In genomic region chr9:121557581-121558422, GRCh38 we compare ENCODE assay signal across 9 cellular contexts. TPM values are rescaled to one million over a fixed set of nuclear protein-coding genes. Genes with fewer than 3 reads are reported as not detected.
DNase-seq lines count a peak whose midpoint lies in the region; ATAC-seq, FAIRE-seq and TF ChIP-seq lines count a peak whose summit lies in the region.
"Had no signal": no experiment of that assay in that cellular context is flagged by ENCODE, and none has a peak within 500 bp of the region (broad histone marks: within the 10 kb centered on the region; RNA-seq: fewer than 3 reads in every experiment).

No MANE protein-coding gene starts in this region.

- no peak for FAIRE-seq in kidney (lab: Jason Lieb, UNC)

- POLR2A ChIA-PET in activated CD4-positive, alpha-beta T cell treated with anti-CD3 and anti-CD28 coated beads for 36 hours (lab: Charles Lee): no interaction called here
- POLR2A ChIA-PET in MCF 10A (lab: Yijun Ruan, JAX): interaction anchor here (1.3 to 2.5 kb wide), 2 partner anchors 52 to 55 kb away, joined by 5 to 8 read pairs; no protein-coding TSS in a partner anchor

- H3K27ac Mint-ChIP-seq in activated CD4-positive, alpha-beta T cell treated with anti-CD3 and anti-CD28 coated beads for 36 hours: no peak overlapping the region
- H3K27ac Mint-ChIP-seq in MCF 10A (ENCODE audit: low read depth, unreplicated experiment): no peak overlapping the region
- H3K27ac Mint-ChIP-seq: CD8-positive, alpha-beta T cell had no signal

- CTCF ChIA-PET in activated CD4-positive, alpha-beta T cell treated with anti-CD3 and anti-CD28 coated beads for 36 hours (lab: Charles Lee): interaction anchor here (1.3 kb wide), 1 partner anchor 94 kb away, joined by 3 read pairs; no protein-coding TSS in a partner anchor
- CTCF ChIA-PET in MCF 10A (lab: Yijun Ruan, JAX): interaction anchor here (0.5 to 5.6 kb wide), 5 partner anchors 12 to 124 kb away, joined by 3 to 59 read pairs (median 3); no protein-coding TSS in a partner anchor

- peak; percentile 63 for ATAC-seq in activated CD4-positive, alpha-beta T cell treated with anti-CD3 and anti-CD28 coated beads for 36 hours
- ATAC-seq in HG03439 (IDR thresholded peaks at IDR 0.05; ENCODE audit: unreplicated experiment): no peak
- ATAC-seq: CD8-positive, alpha-beta T cell had no signal

- no peaks in the 10 kb centered on the region for H3K9me3 Mint-ChIP-seq in activated CD4-positive, alpha-beta T cell treated with anti-CD3 and anti-CD28 coated beads for 36 hours (ENCODE audit: low read depth)
- no peaks in the 10 kb centered on the region for H3K9me3 Mint-ChIP-seq in MCF 10A (ENCODE audit: unreplicated experiment)
- H3K9me3 Mint-ChIP-seq: CD8-positive, alpha-beta T cell had no signal

- H3K9me3 ChIP-seq in kidney (ENCODE audit: control insufficient read depth in 1 of 2, low read length in 2 of 2): no peaks in the 10 kb centered on the region

- H3K36me3 Mint-ChIP-seq in activated CD4-positive, alpha-beta T cell treated with anti-CD3 and anti-CD28 coated beads for 36 hours (ENCODE audit: low read depth): no peaks in the 10 kb centered on the region
- no peaks in the 10 kb centered on the region for H3K36me3 Mint-ChIP-seq in MCF 10A (ENCODE audit: insufficient read depth, unreplicated experiment)
- H3K36me3 Mint-ChIP-seq: CD8-positive, alpha-beta T cell had no signal

- peaks cover 5% of the 10 kb centered on the region for H3K4me1 Mint-ChIP-seq in activated CD4-positive, alpha-beta T cell treated with anti-CD3 and anti-CD28 coated beads for 36 hours
- peaks cover 27% of the 10 kb centered on the region for H3K4me1 Mint-ChIP-seq in MCF 10A (ENCODE audit: insufficient read depth, unreplicated experiment)

- H3K4me3 Mint-ChIP-seq in activated CD4-positive, alpha-beta T cell treated with anti-CD3 and anti-CD28 coated beads for 36 hours: no peak overlapping the region
- H3K4me3 Mint-ChIP-seq in MCF 10A (ENCODE audit: unreplicated experiment): no peak overlapping the region
- H3K4me3 Mint-ChIP-seq: CD8-positive, alpha-beta T cell had no signal

- peak overlapping the region; percentile 61 to 74 for H3K27ac ChIP-seq in kidney (ENCODE audit: low read depth in 2 of 2, low read length in 2 of 2)

- intact Hi-C loops in activated CD4-positive, alpha-beta T cell treated with anti-CD3 and anti-CD28 coated beads for 36 hours (cut with DNase I, micrococcal nuclease): no loop called here
- intact Hi-C loops in MCF 10A (cut with micrococcal nuclease): loop anchor here (10.0 kb wide), 1 partner anchor 47 kb away; no protein-coding TSS in a partner anchor
- intact Hi-C loops in kidney (cut with DNase I): loop anchor here (10.0 kb wide), 1 partner anchor 437 kb away; no protein-coding TSS in a partner anchor

- H3K27me3 Mint-ChIP-seq in activated CD4-positive, alpha-beta T cell treated with anti-CD3 and anti-CD28 coated beads for 36 hours: no peaks in the 10 kb centered on the region
- no peaks in the 10 kb centered on the region for H3K27me3 Mint-ChIP-seq in MCF 10A (ENCODE audit: insufficient read depth, unreplicated experiment)

- peak overlapping the region in 1 of 2 donors; percentile 2 for H3K4me3 ChIP-seq in kidney (ENCODE audit: low read length in 2 of 2)

- peak; percentile 50 for DNase-seq in activated CD4-positive, alpha-beta T cell treated with anti-CD3 and anti-CD28 coated beads for 36 hours
- no peak for DNase-seq in activated CD4-positive, alpha-beta T cell treated with anti-CD3 and anti-CD28 coated beads for 4 hours
- peak; percentile 41 for DNase-seq in NCI-H2227 treated with DMSO at 0.1 percent for 48 hours (lab: John Stamatoyannopoulos, UW)
- peak; percentile 86 for DNase-seq in MCF 10A (ENCODE audit: unreplicated experiment)
- DNase-seq in kidney: peak; percentile 91
- peak; percentile 28 for DNase-seq in stimulated activated CD8-positive, alpha-beta memory T cell treated with anti-CD3 and anti-CD28 coated beads, Interleukin-4, amount 100 ng/mL, for 48 hours
- no peak for DNase-seq in superior temporal gyrus (ENCODE audit: extremely low spot score)

- no peak for TF ChIP-seq CTCF in MCF 10A (IDR thresholded peaks at IDR 0.05; ENCODE audit: unreplicated experiment)
- TF ChIP-seq CTCF in kidney (IDR thresholded peaks at IDR 0.05; ENCODE audit: borderline replicate concordance, extremely low read depth, insufficient read depth): no peak

- no peaks in the 10 kb centered on the region for H3K36me3 ChIP-seq in kidney (ENCODE audit: control insufficient read depth in 1 of 2, insufficient read depth in 2 of 2, low read length in 2 of 2)

- no TSS peak for BruUV-seq in MCF 10A (replicated peaks; lab: Mats Ljungman, UMichigan)

- H3K4me1 ChIP-seq in kidney (ENCODE audit: control insufficient read depth in 1 of 2, insufficient read depth in 1 of 2, low read depth in 1 of 2, low read length in 2 of 2): peaks cover 4 to 10% of the 10 kb centered on the region in 2 donors

- H3K9ac ChIP-seq in kidney (ENCODE audit: low read length in 2 of 2): peak overlapping the region in 1 of 2 donors; percentile 31

RNA-seq across cellular contexts. Expression of gene GGTA1, which starts 58.2 kb away (rescaled TPM):
- not detected for total RNA-seq in activated CD4-positive, alpha-beta T cell treated with anti-CD3 and anti-CD28 coated beads for 36 hours
- not detected in 2 replicates for total RNA-seq in MCF 10A (2022)
- 11.0 TPM for total RNA-seq in kidney
- polyA plus RNA-seq in kidney (ENCODE audit: insufficient read depth, low read depth, low replicate concordance): 6.8 TPM
- total RNA-seq: CD8-positive, alpha-beta T cell had no signal

Comparison
In these comparisons a context has a peak if more than half of its experiments do, and no peak if none do; other contexts are left out.
1. DNase-seq: peak in activated CD4-positive, alpha-beta T cell treated with anti-CD3 and anti-CD28 coated beads for 36 hours (single experiment), NCI-H2227 treated with DMSO at 0.1 percent for 48 hours (single experiment), MCF 10A (single experiment), kidney (single experiment) and stimulated activated CD8-positive, alpha-beta memory T cell treated with anti-CD3 and anti-CD28 coated beads, Interleukin-4, amount 100 ng/mL, for 48 hours (single experiment); none in activated CD4-positive, alpha-beta T cell treated with anti-CD3 and anti-CD28 coated beads for 4 hours (0 of 2) and superior temporal gyrus (single experiment).
2. RNA of gene GGTA1, which starts 58.2 kb away (total RNA-seq): 11.0 TPM in kidney (single experiment); not detected in activated CD4-positive, alpha-beta T cell treated with anti-CD3 and anti-CD28 coated beads for 36 hours and not detected in MCF 10A; every median in the first group is over 10 times any median in the second.
3. intact Hi-C loops: an anchor here in MCF 10A (10.0 kb wide) and kidney (10.0 kb wide); none called in activated CD4-positive, alpha-beta T cell treated with anti-CD3 and anti-CD28 coated beads for 36 hours.